30 cellular contexts compared by ENCODE assay signal in the genomic region with DNA sequence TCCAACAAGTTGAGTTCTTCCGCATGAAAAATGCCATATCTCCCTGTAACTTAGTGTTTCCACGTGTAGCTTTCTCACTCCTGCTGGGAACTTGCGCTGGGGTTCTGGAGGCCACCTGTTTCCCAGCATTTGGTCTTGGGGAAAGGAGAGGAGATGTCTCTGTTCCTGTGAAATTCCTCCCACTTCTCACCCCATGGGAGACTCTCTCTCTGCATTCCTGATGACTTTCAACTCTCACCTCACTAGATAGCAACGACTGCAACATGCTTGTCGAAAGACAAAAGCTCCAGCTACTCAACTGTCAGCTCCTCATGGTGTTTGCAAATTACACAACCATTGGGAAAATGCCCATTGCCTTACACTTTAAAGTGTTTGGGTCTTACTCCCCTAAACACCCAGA.
"Had no signal": no experiment of that assay in that cellular context is flagged by ENCODE, and none has a peak within 500 bp of the region (broad histone marks: within the 10 kb centered on the region; RNA-seq: fewer than 3 reads in every experiment).

No MANE protein-coding gene starts in this region.

- H3K36me3 ChIP-seq: heart right ventricle, lower lobe of right lung, neural progenitor cell, neutrophil, suprapubic skin, thoracic aorta, tibial artery, upper lobe of right lung had no signal

- H3K4me1 ChIP-seq: lower lobe of right lung, neural progenitor cell, parathyroid adenoma, psoas muscle, upper lobe of right lung had no signal

- H3K9me3 ChIP-seq: heart right ventricle, lower lobe of right lung, neutrophil, psoas muscle, suprapubic skin, thoracic aorta, tibial artery, upper lobe of right lung had no signal

- H3K27ac Mint-ChIP-seq: mesothelial cell of epicardium; naive B cell; natural killer cell; nephron progenitor cell; neural progenitor cell; stimulated activated effector memory CD8-positive, alpha-beta T cell treated with anti-CD3 and anti-CD28 coated beads, Interleukin-12 subunit alpha, Interleukin-12 subunit beta, amount 100 ng/mL, for 72 hours; stimulated activated naive CD8-positive, alpha-beta T cell treated with anti-CD3 and anti-CD28 coated beads, Interleukin-15, Interleukin-2, amounts not matched to agents 100 ng/mL and 50 ng/mL, for 24 hours had no signal

- H3K27me3 ChIP-seq: hepatocyte, neural progenitor cell, suprapubic skin, tibial artery, upper lobe of right lung had no signal

- H2AFZ ChIP-seq: hepatocyte, neural progenitor cell, parathyroid adenoma had no signal

- H3K9me3 Mint-ChIP-seq: mesothelial cell of epicardium; natural killer cell; nephron progenitor cell; neural progenitor cell; stimulated activated effector memory CD8-positive, alpha-beta T cell treated with anti-CD3 and anti-CD28 coated beads, Interleukin-12 subunit alpha, Interleukin-12 subunit beta, amount 100 ng/mL, for 72 hours; stimulated activated naive CD8-positive, alpha-beta T cell treated with anti-CD3 and anti-CD28 coated beads, Interleukin-15, Interleukin-2, amounts not matched to agents 100 ng/mL and 50 ng/mL, for 24 hours had no signal

- H3K4me2 ChIP-seq: hepatocyte, neural progenitor cell had no signal

- H3K27ac ChIP-seq: heart right ventricle, hepatocyte, lower lobe of right lung, neural progenitor cell, neutrophil, parathyroid adenoma, psoas muscle, skin epidermis, suprapubic skin, thoracic aorta, tibial artery, upper lobe of right lung had no signal

- ATAC-seq: lower lobe of right lung; natural killer cell; psoas muscle; sciatic nerve; stimulated activated effector memory CD8-positive, alpha-beta T cell treated with anti-CD3 and anti-CD28 coated beads, Interleukin-12 subunit alpha, Interleukin-12 subunit beta, amount 100 ng/mL, for 72 hours; upper lobe of right lung had no signal

- H3K4me3 Mint-ChIP-seq: mesothelial cell of epicardium; naive B cell; natural killer cell; nephron progenitor cell; neural progenitor cell; stimulated activated effector memory CD8-positive, alpha-beta T cell treated with anti-CD3 and anti-CD28 coated beads, Interleukin-12 subunit alpha, Interleukin-12 subunit beta, amount 100 ng/mL, for 72 hours; stimulated activated naive CD8-positive, alpha-beta T cell treated with anti-CD3 and anti-CD28 coated beads, Interleukin-15, Interleukin-2, amounts not matched to agents 100 ng/mL and 50 ng/mL, for 24 hours had no signal

- H3K36me3 Mint-ChIP-seq: mesothelial cell of epicardium; naive B cell; natural killer cell; neural progenitor cell; stimulated activated effector memory CD8-positive, alpha-beta T cell treated with anti-CD3 and anti-CD28 coated beads, Interleukin-12 subunit alpha, Interleukin-12 subunit beta, amount 100 ng/mL, for 72 hours had no signal

- FAIRE-seq: urothelium cell line had no signal

- DNase-seq: heart right ventricle; islet precursor cell; lower lobe of right lung; mammary epithelial cell; mesenchymal stem cell; naive B cell; natural killer cell; nephron progenitor cell; occipital lobe; psoas muscle; stimulated activated CD4-positive, alpha-beta T cell treated with anti-CD3 and anti-CD28 coated beads, Interleukin-12 subunit alpha, Interleukin-12 subunit beta, amount 100 ng/mL, for 4 hours; stimulated activated CD4-positive, alpha-beta T cell treated with anti-CD3 and anti-CD28 coated beads, Interleukin-15, amount 100 ng/mL, for 24 hours; stimulated activated CD4-positive, alpha-beta T cell treated with anti-CD3 and anti-CD28 coated beads, Interleukin-2, amount 100 ng/mL, for 24 hours; stimulated activated CD4-positive, alpha-beta T cell treated with anti-CD3 and anti-CD28 coated beads, Interleukin-4, amount 100 ng/mL, for 1 hour; stimulated activated naive CD4-positive, alpha-beta T cell; tibial artery; trophoblast cell; upper lobe of right lung had no signal

- H3K79me2 ChIP-seq: hepatocyte, parathyroid adenoma had no signal

- H3K4me3 ChIP-seq: heart right ventricle, hepatocyte, lower lobe of right lung, neural progenitor cell, psoas muscle, skin epidermis, suprapubic skin, thoracic aorta, tibial artery, upper lobe of right lung had no signal
